In genomic region chr9:12908910-12909309, GRCh38 we compare ENCODE assay signal across 20 cellular contexts.
"Had no signal": no experiment of that assay in that cellular context is flagged by ENCODE, and none has a peak within 500 bp of the region (broad histone marks: within the 10 kb centered on the region; RNA-seq: fewer than 3 reads in every experiment).

No MANE protein-coding gene starts in this region.

- H3K4me1 ChIP-seq: esophagus muscularis mucosa, gastroesophageal sphincter, heart left ventricle, left ventricle myocardium inferior, sigmoid colon had no signal

- DNase-seq: activated CD4-positive, alpha-beta T cell treated with anti-CD3 and anti-CD28 coated beads for 1 hour; activated CD4-positive, alpha-beta T cell treated with anti-CD3 and anti-CD28 coated beads, Interleukin-2, amount 50 U/mL, for 4 hours; activated effector memory CD4-positive, alpha-beta T cell treated with anti-CD3 and anti-CD28 coated beads, Interleukin-2, amount 50 U/mL, for 16 hours; activated naive CD4-positive, alpha-beta T cell treated with anti-CD3 and anti-CD28 coated beads, Interleukin-2, amount 50 U/mL, for 16 hours; activated T-cell treated with anti-CD3 and anti-CD28 coated beads, Interleukin-2, amount 50 U/mL, for 72 hours; aorta; brain microvascular endothelial cell; heart left ventricle; left ventricle myocardium inferior; mammary epithelial cell; midbrain; nucleus accumbens; sigmoid colon; stimulated activated CD4-positive, alpha-beta T cell treated with anti-CD3 and anti-CD28 coated beads, Interleukin-4, amount 100 ng/mL, for 4 hours; T1000 had no signal

- H3K4me3 ChIP-seq: coronary artery, esophagus muscularis mucosa, gastroesophageal sphincter, heart left ventricle, left ventricle myocardium inferior, sigmoid colon, thoracic aorta had no signal

- H3K9me3 ChIP-seq: esophagus muscularis mucosa, gastroesophageal sphincter, heart left ventricle, left ventricle myocardium inferior, sigmoid colon, thoracic aorta had no signal

- H3K36me3 ChIP-seq: brain microvascular endothelial cell, esophagus muscularis mucosa, gastroesophageal sphincter, heart left ventricle, left ventricle myocardium inferior, sigmoid colon, thoracic aorta had no signal

- H3K27ac ChIP-seq: brain microvascular endothelial cell, coronary artery, esophagus muscularis mucosa, gastroesophageal sphincter, heart left ventricle, left ventricle myocardium inferior, sigmoid colon, thoracic aorta had no signal

- ATAC-seq: activated T-cell treated with anti-CD3 and anti-CD28 coated beads, Interleukin-2, amount 50 U/mL, for 72 hours; gastroesophageal sphincter; heart left ventricle; stimulated activated memory B cell treated with anti-CD40 and anti-IgM and Interleukin-4, amounts not matched to agents 10 μg/mL and 1 μg/mL and 100 μg/mL, for 72 hours had no signal

- H3K27me3 ChIP-seq: brain microvascular endothelial cell, esophagus muscularis mucosa, gastroesophageal sphincter, heart left ventricle, sigmoid colon had no signal
